12 cellular contexts compared by ENCODE assay signal in the genomic region with DNA sequence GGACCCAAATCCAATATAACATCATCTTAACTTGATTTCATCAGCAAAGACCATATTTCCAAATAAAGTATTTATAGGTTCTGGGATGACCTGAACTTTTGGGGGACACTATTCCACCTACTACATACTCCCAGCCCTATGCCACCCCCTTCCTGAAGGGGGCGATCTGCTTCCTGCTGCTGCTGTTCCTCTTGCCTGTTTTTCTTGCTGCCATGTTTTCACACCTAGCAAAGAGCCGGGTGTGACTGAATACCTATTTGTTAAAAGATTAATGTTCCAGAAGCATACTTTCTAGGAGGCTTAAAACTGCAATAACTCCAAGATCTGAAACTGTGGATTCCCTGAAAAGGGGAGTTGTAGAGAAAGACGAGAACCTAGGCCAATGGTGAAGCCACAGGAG.
DNase-seq lines count a peak whose midpoint lies in the region; ATAC-seq, FAIRE-seq and TF ChIP-seq lines count a peak whose summit lies in the region.
"Had no signal": no experiment of that assay in that cellular context is flagged by ENCODE, and none has a peak within 500 bp of the region (broad histone marks: within the 10 kb centered on the region; RNA-seq: fewer than 3 reads in every experiment).

No MANE protein-coding gene starts in this region.

- no peaks in the 10 kb centered on the region for H3K27me3 Mint-ChIP-seq in activated CD8-positive, alpha-beta memory T cell treated with anti-CD3 and anti-CD28 coated beads, Interleukin-2, amount 10 ng/mL, durations not matched to agents 7 days and 5 days
- H3K27me3 Mint-ChIP-seq in astrocyte (ENCODE audit: low read depth, unreplicated experiment): no peaks in the 10 kb centered on the region
- H3K27me3 Mint-ChIP-seq in osteocyte (ENCODE audit: unreplicated experiment): peaks cover 5% of the 10 kb centered on the region
- H3K27me3 Mint-ChIP-seq: activated naive CD8-positive, alpha-beta T cell had no signal

- H3K4me1 ChIP-seq in astrocyte (ENCODE audit: insufficient read depth, low read length): no peaks in the 10 kb centered on the region

- H3K9me3 ChIP-seq in astrocyte (ENCODE audit: insufficient read depth, low read depth, low read length): no peaks in the 10 kb centered on the region

- no peak overlapping the region for H2AFZ ChIP-seq in astrocyte (ENCODE audit: low read depth, low read length)

- ATAC-seq in activated CD8-positive, alpha-beta memory T cell treated with anti-CD3 and anti-CD28 coated beads, Interleukin-2, amount 10 ng/mL, durations not matched to agents 7 days and 5 days: no peak
- ATAC-seq in HG03095 (IDR thresholded peaks at IDR 0.05; ENCODE audit: unreplicated experiment) (no peak), GM21360 (IDR thresholded peaks at IDR 0.05; ENCODE audit: unreplicated experiment) (no peak), HG02588 (IDR thresholded peaks at IDR 0.05; ENCODE audit: unreplicated experiment) (no peak)

- no peak for DNase-seq in activated CD8-positive, alpha-beta memory T cell treated with anti-CD3 and anti-CD28 coated beads, Interleukin-2, amount 10 ng/mL, durations not matched to agents 7 days and 5 days
- DNase-seq in activated CD8-positive, alpha-beta memory T cell treated with anti-CD3 and anti-CD28 coated beads, Interleukin-2, amount 50 U/mL, for 48 hours: no peak
- DNase-seq in HL-60 (ENCODE audit: low read depth in 1 of 2, low spot score in 1 of 2) (no peak), astrocyte (ENCODE audit: low read depth) (no peak), osteocyte (ENCODE audit: extremely low spot score, unreplicated experiment) (no peak)
- DNase-seq: NCI-H1092, retina had no signal

- H3K4me3 ChIP-seq in HL-60 (replicated peaks; ENCODE audit: insufficient read depth, low read length) (no peak overlapping the region), astrocyte (ENCODE audit: insufficient read depth, low read depth, low read length) (no peak overlapping the region)

- CTCF ChIA-PET in activated CD8-positive, alpha-beta memory T cell treated with anti-CD3 and anti-CD28 coated beads, Interleukin-2, amount 10 ng/mL, durations not matched to agents 7 days and 5 days (lab: Charles Lee): interaction anchor here (1.0 kb wide), 1 partner anchor 46 kb away, joined by 3 read pairs; no protein-coding TSS in a partner anchor

- H3K36me3 ChIP-seq in astrocyte (ENCODE audit: insufficient read depth, low read length): no peaks in the 10 kb centered on the region

- H3K79me2 ChIP-seq in astrocyte (ENCODE audit: insufficient read depth, low read length): no peaks in the 10 kb centered on the region

- H3K4me3 Mint-ChIP-seq in activated CD8-positive, alpha-beta memory T cell treated with anti-CD3 and anti-CD28 coated beads, Interleukin-2, amount 10 ng/mL, durations not matched to agents 7 days and 5 days: no peak overlapping the region
- H3K4me3 Mint-ChIP-seq in astrocyte (ENCODE audit: unreplicated experiment) (no peak overlapping the region), osteocyte (ENCODE audit: unreplicated experiment) (no peak overlapping the region)
- H3K4me3 Mint-ChIP-seq: activated naive CD8-positive, alpha-beta T cell had no signal

- H3K9ac ChIP-seq in astrocyte (ENCODE audit: low read length): no peak overlapping the region

- H3K27ac Mint-ChIP-seq in activated CD8-positive, alpha-beta memory T cell treated with anti-CD3 and anti-CD28 coated beads, Interleukin-2, amount 10 ng/mL, durations not matched to agents 7 days and 5 days: peak overlapping the region; percentile 33
- H3K27ac Mint-ChIP-seq in astrocyte (ENCODE audit: unreplicated experiment): peak overlapping the region; percentile 20
- no peak overlapping the region for H3K27ac Mint-ChIP-seq in osteocyte (ENCODE audit: unreplicated experiment)

- H3K27ac ChIP-seq in HL-60 (replicated peaks) (no peak overlapping the region), astrocyte (ENCODE audit: low read depth, low read length) (no peak overlapping the region)

- peak; percentile 8 for TF ChIP-seq CTCF in HL-60 (IDR thresholded peaks at IDR 0.05; ENCODE audit: insufficient read depth, low read length)
- TF ChIP-seq CTCF in astrocyte (IDR thresholded peaks at IDR 0.05; ENCODE audit: insufficient read depth, low read depth, low read length): no peak
- peak; percentile 25 for TF ChIP-seq CTCF in osteocyte (IDR thresholded peaks at IDR 0.05)

- H3K4me1 Mint-ChIP-seq in activated CD8-positive, alpha-beta memory T cell treated with anti-CD3 and anti-CD28 coated beads, Interleukin-2, amount 10 ng/mL, durations not matched to agents 7 days and 5 days: peaks cover 24% of the 10 kb centered on the region
- H3K4me1 Mint-ChIP-seq in astrocyte (ENCODE audit: low read depth, unreplicated experiment) (peaks cover 14% of the 10 kb centered on the region), osteocyte (ENCODE audit: unreplicated experiment) (peaks cover under 1% of the 10 kb centered on the region)

- no peaks in the 10 kb centered on the region for H3K9me3 Mint-ChIP-seq in activated CD8-positive, alpha-beta memory T cell treated with anti-CD3 and anti-CD28 coated beads, Interleukin-2, amount 10 ng/mL, durations not matched to agents 7 days and 5 days (ENCODE audit: low read depth)
- H3K9me3 Mint-ChIP-seq in astrocyte (ENCODE audit: unreplicated experiment) (no peaks in the 10 kb centered on the region), osteocyte (ENCODE audit: unreplicated experiment) (no peaks in the 10 kb centered on the region)

- no peaks in the 10 kb centered on the region for H3K27me3 ChIP-seq in HL-60 (ENCODE audit: insufficient read depth, poor library complexity, severe bottlenecking)
- peaks cover 4% of the 10 kb centered on the region for H3K27me3 ChIP-seq in astrocyte (ENCODE audit: insufficient read depth, low read length)

- H3K4me2 ChIP-seq in astrocyte (ENCODE audit: low read length): no peak overlapping the region

- peaks cover 6% of the 10 kb centered on the region for H3K36me3 Mint-ChIP-seq in activated CD8-positive, alpha-beta memory T cell treated with anti-CD3 and anti-CD28 coated beads, Interleukin-2, amount 10 ng/mL, durations not matched to agents 7 days and 5 days
- H3K36me3 Mint-ChIP-seq in astrocyte (ENCODE audit: low read depth, unreplicated experiment) (no peaks in the 10 kb centered on the region), osteocyte (ENCODE audit: unreplicated experiment) (no peaks in the 10 kb centered on the region)

- no peaks in the 10 kb centered on the region for H4K20me1 ChIP-seq in astrocyte (ENCODE audit: insufficient read depth, low read length)

- no peak for FAIRE-seq in astrocyte (lab: Jason Lieb, UNC)
- FAIRE-seq: urothelium cell line had no signal
